Comparison of ENCODE assay signal across 1 cellular context in genomic region chr11:65497141-65498041, GRCh38.
TF ChIP-seq lines count a peak whose summit lies in the region.

No MANE protein-coding gene starts in this region.

TF ChIP-seq in HepG2, 621 proteins besides CTCF, POLR2A, EP300 and RAD21 (continued from another document and continues in another):
- TF ChIP-seq, protein P1, sequence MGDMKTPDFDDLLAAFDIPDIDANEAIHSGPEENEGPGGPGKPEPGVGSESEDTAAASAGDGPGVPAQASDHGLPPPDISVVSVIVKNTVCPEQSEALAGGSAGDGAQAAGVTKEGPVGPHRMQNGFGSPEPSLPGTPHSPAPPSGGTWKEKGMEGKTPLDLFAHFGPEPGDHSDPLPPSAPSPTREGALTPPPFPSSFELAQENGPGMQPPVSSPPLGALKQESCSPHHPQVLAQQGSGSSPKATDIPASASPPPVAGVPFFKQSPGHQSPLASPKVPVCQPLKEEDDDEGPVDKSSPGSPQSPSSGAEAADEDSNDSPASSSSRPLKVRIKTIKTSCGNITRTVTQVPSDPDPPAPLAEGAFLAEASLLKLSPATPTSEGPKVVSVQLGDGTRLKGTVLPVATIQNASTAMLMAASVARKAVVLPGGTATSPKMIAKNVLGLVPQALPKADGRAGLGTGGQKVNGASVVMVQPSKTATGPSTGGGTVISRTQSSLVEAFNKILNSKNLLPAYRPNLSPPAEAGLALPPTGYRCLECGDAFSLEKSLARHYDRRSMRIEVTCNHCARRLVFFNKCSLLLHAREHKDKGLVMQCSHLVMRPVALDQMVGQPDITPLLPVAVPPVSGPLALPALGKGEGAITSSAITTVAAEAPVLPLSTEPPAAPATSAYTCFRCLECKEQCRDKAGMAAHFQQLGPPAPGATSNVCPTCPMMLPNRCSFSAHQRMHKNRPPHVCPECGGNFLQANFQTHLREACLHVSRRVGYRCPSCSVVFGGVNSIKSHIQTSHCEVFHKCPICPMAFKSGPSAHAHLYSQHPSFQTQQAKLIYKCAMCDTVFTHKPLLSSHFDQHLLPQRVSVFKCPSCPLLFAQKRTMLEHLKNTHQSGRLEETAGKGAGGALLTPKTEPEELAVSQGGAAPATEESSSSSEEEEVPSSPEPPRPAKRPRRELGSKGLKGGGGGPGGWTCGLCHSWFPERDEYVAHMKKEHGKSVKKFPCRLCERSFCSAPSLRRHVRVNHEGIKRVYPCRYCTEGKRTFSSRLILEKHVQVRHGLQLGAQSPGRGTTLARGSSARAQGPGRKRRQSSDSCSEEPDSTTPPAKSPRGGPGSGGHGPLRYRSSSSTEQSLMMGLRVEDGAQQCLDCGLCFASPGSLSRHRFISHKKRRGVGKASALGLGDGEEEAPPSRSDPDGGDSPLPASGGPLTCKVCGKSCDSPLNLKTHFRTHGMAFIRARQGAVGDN (CRISPR knock-in tag; IDR thresholded peaks at IDR 0.05) = peak; percentile 91
- TF ChIP-seq KDM6A (CRISPR knock-in tag; IDR thresholded peaks at IDR 0.05; ENCODE audit: low read depth) (no peak), ZBTB33 (CRISPR knock-in tag; IDR thresholded peaks at IDR 0.05) (no peak; the same call in none of the 2 replicates), SIN3A (IDR thresholded peaks at IDR 0.05; ENCODE audit: borderline replicate concordance, low read depth, low read length) (peak; percentile 71), POLR2G (IDR thresholded peaks at IDR 0.05; ENCODE audit: low read depth, low read length) (peak; percentile 68), DMAP1 (CRISPR knock-in tag; IDR thresholded peaks at IDR 0.05) (peak; percentile 99), CHCHD3 (CRISPR knock-in tag; IDR thresholded peaks at IDR 0.05) (no peak), TCF12 (IDR thresholded peaks at IDR 0.05) (no peak), TCF12 (CRISPR knock-in tag; IDR thresholded peaks at IDR 0.05) (peak; percentile 90), MED8 (CRISPR knock-in tag; IDR thresholded peaks at IDR 0.05; ENCODE audit: insufficient replicate concordance) (peak; percentile 87), KDM3A (CRISPR knock-in tag; IDR thresholded peaks at IDR 0.05; ENCODE audit: low read depth) (no peak), GRHL1 (CRISPR knock-in tag; conservative IDR thresholded peaks at IDR 0.05) (no peak), WIZ (CRISPR knock-in tag; IDR thresholded peaks at IDR 0.05) (no peak), RNF2 (conservative IDR thresholded peaks at IDR 0.05; ENCODE audit: low read depth) (no peak), HNF4G (IDR thresholded peaks at IDR 0.05; ENCODE audit: borderline replicate concordance, low read depth, low read length) (peak; percentile 57; the same call in 1 of the 2 replicates), HNF4G (CRISPR knock-in tag; IDR thresholded peaks at IDR 0.05; ENCODE audit: borderline replicate concordance, low read depth) (no peak), THAP11 (CRISPR knock-in tag; IDR thresholded peaks at IDR 0.05) (peak; percentile 64), CCDC6 (CRISPR knock-in tag; IDR thresholded peaks at IDR 0.05) (peak; percentile 44; the same call in 1 of the 2 replicates), ZNF33B (CRISPR knock-in tag; IDR thresholded peaks at IDR 0.05) (no peak), ZNF234 (CRISPR knock-in tag; conservative IDR thresholded peaks at IDR 0.05) (no peak), NR2F1 (CRISPR knock-in tag; IDR thresholded peaks at IDR 0.05) (no peak; a peak in 1 of 4 replicates), MTA3 (CRISPR knock-in tag; IDR thresholded peaks at IDR 0.05) (no peak), ZNF275 (CRISPR knock-in tag; IDR thresholded peaks at IDR 0.05; ENCODE audit: borderline replicate concordance) (no peak; the same call in 1 of the 2 replicates), NFATC3 (CRISPR knock-in tag; IDR thresholded peaks at IDR 0.05) (peak; percentile 17; the same call in 1 of the 2 replicates), KAT7 (CRISPR knock-in tag; IDR thresholded peaks at IDR 0.05; ENCODE audit: borderline replicate concordance) (peak; percentile 90; the same call in 1 of the 2 replicates), ZNF770 (CRISPR knock-in tag; IDR thresholded peaks at IDR 0.05) (no peak), ZNF713 (CRISPR knock-in tag; IDR thresholded peaks at IDR 0.05) (no peak), NCOA2 (CRISPR knock-in tag; IDR thresholded peaks at IDR 0.05) (no peak), PRDM10 (CRISPR knock-in tag; IDR thresholded peaks at IDR 0.05; ENCODE audit: low read depth) (no peak; the same call in 1 of the 2 replicates), ZFYVE20 (CRISPR knock-in tag; IDR thresholded peaks at IDR 0.05; ENCODE audit: borderline replicate concordance, low read depth) (no peak), FOSL1 (CRISPR knock-in tag; IDR thresholded peaks at IDR 0.05; ENCODE audit: borderline replicate concordance) (no peak), ISL2 (CRISPR knock-in tag; IDR thresholded peaks at IDR 0.05) (peak; percentile 75), KLF13 (CRISPR knock-in tag; IDR thresholded peaks at IDR 0.05) (no peak), KAT8 (CRISPR knock-in tag; IDR thresholded peaks at IDR 0.05) (peak; percentile 88), ZFP36 (IDR thresholded peaks at IDR 0.05; ENCODE audit: borderline replicate concordance, low read depth, low read length, partially characterized antibody) (no peak)
- TF ChIP-seq, protein P2, sequence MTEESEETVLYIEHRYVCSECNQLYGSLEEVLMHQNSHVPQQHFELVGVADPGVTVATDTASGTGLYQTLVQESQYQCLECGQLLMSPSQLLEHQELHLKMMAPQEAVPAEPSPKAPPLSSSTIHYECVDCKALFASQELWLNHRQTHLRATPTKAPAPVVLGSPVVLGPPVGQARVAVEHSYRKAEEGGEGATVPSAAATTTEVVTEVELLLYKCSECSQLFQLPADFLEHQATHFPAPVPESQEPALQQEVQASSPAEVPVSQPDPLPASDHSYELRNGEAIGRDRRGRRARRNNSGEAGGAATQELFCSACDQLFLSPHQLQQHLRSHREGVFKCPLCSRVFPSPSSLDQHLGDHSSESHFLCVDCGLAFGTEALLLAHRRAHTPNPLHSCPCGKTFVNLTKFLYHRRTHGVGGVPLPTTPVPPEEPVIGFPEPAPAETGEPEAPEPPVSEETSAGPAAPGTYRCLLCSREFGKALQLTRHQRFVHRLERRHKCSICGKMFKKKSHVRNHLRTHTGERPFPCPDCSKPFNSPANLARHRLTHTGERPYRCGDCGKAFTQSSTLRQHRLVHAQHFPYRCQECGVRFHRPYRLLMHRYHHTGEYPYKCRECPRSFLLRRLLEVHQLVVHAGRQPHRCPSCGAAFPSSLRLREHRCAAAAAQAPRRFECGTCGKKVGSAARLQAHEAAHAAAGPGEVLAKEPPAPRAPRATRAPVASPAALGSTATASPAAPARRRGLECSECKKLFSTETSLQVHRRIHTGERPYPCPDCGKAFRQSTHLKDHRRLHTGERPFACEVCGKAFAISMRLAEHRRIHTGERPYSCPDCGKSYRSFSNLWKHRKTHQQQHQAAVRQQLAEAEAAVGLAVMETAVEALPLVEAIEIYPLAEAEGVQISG (CRISPR knock-in tag; IDR thresholded peaks at IDR 0.05) = peak; percentile 74; the same call in 1 of the 2 replicates
- TF ChIP-seq, protein P3, sequence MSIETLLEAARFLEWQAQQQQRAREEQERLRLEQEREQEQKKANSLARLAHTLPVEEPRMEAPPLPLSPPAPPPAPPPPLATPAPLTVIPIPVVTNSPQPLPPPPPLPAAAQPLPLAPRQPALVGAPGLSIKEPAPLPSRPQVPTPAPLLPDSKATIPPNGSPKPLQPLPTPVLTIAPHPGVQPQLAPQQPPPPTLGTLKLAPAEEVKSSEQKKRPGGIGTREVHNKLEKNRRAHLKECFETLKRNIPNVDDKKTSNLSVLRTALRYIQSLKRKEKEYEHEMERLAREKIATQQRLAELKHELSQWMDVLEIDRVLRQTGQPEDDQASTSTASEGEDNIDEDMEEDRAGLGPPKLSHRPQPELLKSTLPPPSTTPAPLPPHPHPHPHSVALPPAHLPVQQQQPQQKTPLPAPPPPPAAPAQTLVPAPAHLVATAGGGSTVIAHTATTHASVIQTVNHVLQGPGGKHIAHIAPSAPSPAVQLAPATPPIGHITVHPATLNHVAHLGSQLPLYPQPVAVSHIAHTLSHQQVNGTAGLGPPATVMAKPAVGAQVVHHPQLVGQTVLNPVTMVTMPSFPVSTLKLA (IDR thresholded peaks at IDR 0.05) = peak; percentile 77
- TF ChIP-seq, protein P4, sequence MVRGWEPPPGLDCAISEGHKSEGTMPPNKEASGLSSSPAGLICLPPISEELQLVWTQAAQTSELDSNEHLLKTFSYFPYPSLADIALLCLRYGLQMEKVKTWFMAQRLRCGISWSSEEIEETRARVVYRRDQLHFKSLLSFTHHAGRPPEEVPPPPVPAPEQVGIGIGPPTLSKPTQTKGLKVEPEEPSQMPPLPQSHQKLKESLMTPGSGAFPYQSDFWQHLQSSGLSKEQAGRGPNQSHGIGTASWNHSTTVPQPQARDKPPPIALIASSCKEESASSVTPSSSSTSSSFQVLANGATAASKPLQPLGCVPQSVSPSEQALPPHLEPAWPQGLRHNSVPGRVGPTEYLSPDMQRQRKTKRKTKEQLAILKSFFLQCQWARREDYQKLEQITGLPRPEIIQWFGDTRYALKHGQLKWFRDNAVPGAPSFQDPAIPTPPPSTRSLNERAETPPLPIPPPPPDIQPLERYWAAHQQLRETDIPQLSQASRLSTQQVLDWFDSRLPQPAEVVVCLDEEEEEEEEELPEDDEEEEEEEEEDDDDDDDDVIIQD (CRISPR knock-in tag; IDR thresholded peaks at IDR 0.05; ENCODE audit: low read depth) = peak; percentile 58; the same call in 1 of the 2 replicates
